Comparison of ENCODE assay signal across 8 cellular contexts in genomic region chr10:73413108-73413527, GRCh38. TPM values are rescaled to one million over a fixed set of nuclear protein-coding genes. Genes with fewer than 3 reads are reported as not detected.
A peak's percentile ranks its signal among the peaks of the same experiment; 100 is the strongest.
DNase-seq lines count a peak whose midpoint lies in the region; ATAC-seq and TF ChIP-seq lines count a peak whose summit lies in the region.

No MANE protein-coding gene starts in this region.

- no peak overlapping the region for H2BK20ac ChIP-seq in H9 (ENCODE audit: low read depth, low read length, poor library complexity, severe bottlenecking)

- H3K9me3 ChIP-seq in H9 (ENCODE audit: control insufficient read depth, low read depth, low read length) (no peaks in the 10 kb centered on the region), mononuclear cell (ENCODE audit: low read depth, low read length) (no peaks in the 10 kb centered on the region), transverse colon (no peaks in the 10 kb centered on the region)

- H3K27ac Mint-ChIP-seq in H9, result peak overlapping the region; percentile 53 to 92 (median 89); a peak in 5 of 7 replicates
- H3K27ac Mint-ChIP-seq in effector memory CD8-positive, alpha-beta T cell, result peak overlapping the region; percentile 95 to 97

- H3K18ac ChIP-seq in H9 (ENCODE audit: insufficient read length, low read depth, low read length), result peak overlapping the region; percentile 98

- no peaks in the 10 kb centered on the region for H3K9me3 Mint-ChIP-seq in H9
- no peaks in the 10 kb centered on the region for H3K9me3 Mint-ChIP-seq in effector memory CD8-positive, alpha-beta T cell

- H3K4me1 ChIP-seq in H9 (ENCODE audit: insufficient read depth, low read length), result no peaks in the 10 kb centered on the region
- H3K4me1 ChIP-seq in mononuclear cell (ENCODE audit: insufficient read depth, low read length), result peaks cover 25% of the 10 kb centered on the region
- peaks cover 5 to 44% (median 17%) of the 10 kb centered on the region in 4 donors for H3K4me1 ChIP-seq in transverse colon

- peak overlapping the region; percentile 87 for H3K9ac ChIP-seq in H9 (ENCODE audit: extremely low read depth, insufficient read length, low read length)

- H3K4me3 Mint-ChIP-seq in H9, result peak overlapping the region; percentile 74 to 89
- peak overlapping the region; percentile 88 to 97 for H3K4me3 Mint-ChIP-seq in effector memory CD8-positive, alpha-beta T cell

- H2AFZ ChIP-seq in H9 (ENCODE audit: low read length), result no peak overlapping the region

- no peaks in the 10 kb centered on the region for H3K36me3 ChIP-seq in transverse colon

- DNase-seq in activated T-cell treated with anti-CD3 and anti-CD28 coated beads for 1 hour (ENCODE audit: low read depth), result peak; percentile 7
- DNase-seq in activated T-cell treated with anti-CD3 and anti-CD28 coated beads for 4 hours, result no peak
- peak; percentile 53 for DNase-seq in H9
- DNase-seq in LoVo (ENCODE audit: low spot score), result peak; percentile 54
- DNase-seq in T1000 (lab: John Stamatoyannopoulos, UW), result peak; percentile 49
- peak; percentile 39 to 54 (median 45) for DNase-seq in effector memory CD8-positive, alpha-beta T cell
- DNase-seq in transverse colon, result peak; percentile 67

- no peak overlapping the region for H2BK120ac ChIP-seq in H9 (ENCODE audit: low read depth, low read length, poor library complexity, severe bottlenecking)

- H3T11ph ChIP-seq in H9 (ENCODE audit: low read length), result no peak overlapping the region

- peak overlapping the region; percentile 81 for H4K91ac ChIP-seq in H9 (ENCODE audit: insufficient read length, low read depth, low read length)

- H3K27me3 ChIP-seq in H9 (ENCODE audit: insufficient read depth, low read length), result no peaks in the 10 kb centered on the region
- peaks cover 2% of the 10 kb centered on the region for H3K27me3 ChIP-seq in mononuclear cell (ENCODE audit: insufficient read depth, low read length)
- H3K27me3 ChIP-seq in transverse colon, result no peaks in the 10 kb centered on the region

- in situ Hi-C loops in transverse colon (cut with MboI; ENCODE audit: low pct_ligation_motif_present in 1 of 4, low pct_unique_long_range_greater_than_20kb in 1 of 4, low sequenced_read_pairs in 3 of 4), result no loop called here

- H2AK5ac ChIP-seq in H9 (ENCODE audit: insufficient read length, low read length), result no peak overlapping the region

- no peaks in the 10 kb centered on the region for H3K79me1 ChIP-seq in H9 (ENCODE audit: insufficient read depth, low read depth, low read length, poor library complexity, severe bottlenecking)

- no peak overlapping the region for H2BK15ac ChIP-seq in H9 (ENCODE audit: low read depth, low read length)

- H3K56ac ChIP-seq in H9 (ENCODE audit: insufficient read length, low read depth, low read length), result peak overlapping the region; percentile 1

- H3K27me3 Mint-ChIP-seq in H9 (ENCODE audit: low read depth), result peaks cover 4% of the 10 kb centered on the region; the same call in 1 of the 2 replicates
- H3K27me3 Mint-ChIP-seq in effector memory CD8-positive, alpha-beta T cell, result no peaks in the 10 kb centered on the region

- H4K8ac ChIP-seq in H9 (replicated peaks; ENCODE audit: insufficient read length, low read depth, low read length), result no peak overlapping the region

- H3K23ac ChIP-seq in H9 (ENCODE audit: insufficient read length, low read depth, low read length), result no peak overlapping the region

- peaks cover 25 to 30% of the 10 kb centered on the region in 2 experiments for H3K4me1 Mint-ChIP-seq in H9
- H3K4me1 Mint-ChIP-seq in effector memory CD8-positive, alpha-beta T cell (ENCODE audit: low read depth in 2 of 2), result peaks cover 35 to 46% of the 10 kb centered on the region in 2 donors

- no peak for TF ChIP-seq EP300 in transverse colon (IDR thresholded peaks at IDR 0.05; ENCODE audit: low read depth)

- peak overlapping the region; percentile 2 for H4K5ac ChIP-seq in H9 (ENCODE audit: insufficient read length, low read depth, low read length)

- H3K23me2 ChIP-seq in H9 (ENCODE audit: insufficient read length, low read depth, low read length, poor library complexity, severe bottlenecking), result peaks cover 16% of the 10 kb centered on the region

- TF ChIP-seq CTCF in H9 (conservative IDR thresholded peaks at IDR 0.05), result no peak
- no peak for TF ChIP-seq CTCF in transverse colon (IDR thresholded peaks at IDR 0.05)

- no peaks in the 10 kb centered on the region for H4K20me1 ChIP-seq in H9 (ENCODE audit: control insufficient read depth, insufficient read depth, insufficient read length)

- no peak overlapping the region for H3K4ac ChIP-seq in H9 (ENCODE audit: low read depth, low read length)

- peak overlapping the region; percentile 98; the same call in 1 of the 2 replicates for H3K14ac ChIP-seq in H9 (ENCODE audit: insufficient read depth, low read length)

- peak overlapping the region; percentile 94 for H3K4me2 ChIP-seq in H9 (ENCODE audit: insufficient read depth, insufficient read length, low read length)

- WGBS in H9 (ENCODE audit: extremely low coverage, insufficient read length, low lambda C conversion rate), result no CpG with 5 or more reads among the region's 9 CpGs
- 0 to 3% methylated on average over 3 to 9 of the region's 9 CpGs for WGBS in transverse colon (ENCODE audit: low coverage in 1 of 2), 2 donors

- H3K36me3 Mint-ChIP-seq in H9 (ENCODE audit: insufficient read depth in 1 of 3, low read depth in 3 of 3), result peaks cover 0 to 10% (median 0%) of the 10 kb centered on the region in 3 experiments; a peak in 2 of 7 replicates
- H3K36me3 Mint-ChIP-seq in effector memory CD8-positive, alpha-beta T cell (ENCODE audit: insufficient read depth), result peaks cover 15% of the 10 kb centered on the region

- no peak for TF ChIP-seq POLR2A in transverse colon (IDR thresholded peaks at IDR 0.05)

- H3K27ac ChIP-seq in H9 (ENCODE audit: insufficient read length, low read depth, low read length) (peak overlapping the region; percentile 48), transverse colon (peak overlapping the region; percentile 93 to 98 (median 96))

- peaks cover 6% of the 10 kb centered on the region; the same call in 1 of the 2 replicates for H3K79me2 ChIP-seq in H9 (ENCODE audit: insufficient read depth, low read length)

- no peak overlapping the region for H2BK5ac ChIP-seq in H9 (ENCODE audit: insufficient read length, low read length)

- H3K4me3 ChIP-seq in mononuclear cell (ENCODE audit: low read length), result peak overlapping the region; percentile 91
- H3K4me3 ChIP-seq in transverse colon, result peak overlapping the region; percentile 64 to 89 (median 80)

- intact Hi-C loops in transverse colon (cut with DNase I; ENCODE audit: low total_unique reads), result no loop called here

- ATAC-seq in effector memory CD8-positive, alpha-beta T cell (replicated peaks), result peak; percentile 54

- H2BK12ac ChIP-seq in H9 (ENCODE audit: insufficient read length, low read depth, low read length), result no peak overlapping the region

RNA-seq across cellular contexts. Expression of gene ANXA7, which starts 0.7 kb away (rescaled TPM):
- total RNA-seq in H9 (2021) (77.6 and 84.6 TPM in 2 replicates), mononuclear cell (106 TPM), transverse colon (100 to 1,000 TPM in 1 of 4 donors, 10 to 100 TPM in 3; 12.3 to 110 (median 64.1) TPM)

RNA-seq across cellular contexts. Expression of gene MSS51, which starts 20.2 kb away (rescaled TPM):
- total RNA-seq in H9 (2021) (1.4 and 1.9 TPM in 2 replicates), mononuclear cell (0.73 TPM), transverse colon (1 to 10 TPM; 1.4 to 2.4 (median 2.0) TPM)

RNA-seq across cellular contexts. Expression of gene CFAP70, which starts 54.5 kb away (rescaled TPM):
- 0.24 and 0.26 TPM in 2 replicates for total RNA-seq in H9 (2021)
- 1.3 TPM for total RNA-seq in mononuclear cell
- total RNA-seq in transverse colon, result 1 to 10 TPM in 3 of 4 donors, under 1 TPM in 1; 0.37 to 2.7 (median 1.6) TPM
